In genomic region chr4:1593038-1593417, GRCh38 we compare ENCODE assay signal across 19 cellular contexts.
DNase-seq lines count a peak whose midpoint lies in the region; ATAC-seq, FAIRE-seq and TF ChIP-seq lines count a peak whose summit lies in the region.
"Had no signal": no experiment of that assay in that cellular context is flagged by ENCODE, and none has a peak within 500 bp of the region (broad histone marks: within the 10 kb centered on the region; RNA-seq: fewer than 3 reads in every experiment).

No MANE protein-coding gene starts in this region.

- H3K4me3 ChIP-seq in SK-N-SH (ENCODE audit: low read depth in 2 of 2, low read length in 1 of 2), result no peak overlapping the region
- H3K4me3 ChIP-seq in H1 (ENCODE audit: extremely low read depth in 1 of 4, insufficient read depth in 2 of 4, low read depth in 3 of 4, low read length in 4 of 4), result no peak overlapping the region
- no peak overlapping the region for H3K4me3 ChIP-seq in sigmoid colon
- H3K4me3 ChIP-seq: HAP-1 had no signal

- H3K27me3 ChIP-seq in SK-N-SH (ENCODE audit: insufficient read depth) (peaks cover 38% of the 10 kb centered on the region), H1 (replicated peaks in 1 of 4; ENCODE audit: control insufficient read depth in 3 of 4, extremely low read depth in 1 of 4, insufficient read depth in 3 of 4, low read length in 3 of 4) (no peaks in the 10 kb centered on the region), sigmoid colon (peaks cover 0 to 5% (median 4%) of the 10 kb centered on the region in 3 donors)

- intact Hi-C loops in sigmoid colon (cut with DNase I), result no loop called here

- H3K4me2 ChIP-seq in SK-N-SH, result peak overlapping the region; percentile 57; the same call in 1 of the 2 replicates
- no peak overlapping the region for H3K4me2 ChIP-seq in H1 (ENCODE audit: insufficient read depth in 1 of 2, low read depth in 2 of 2, low read length in 2 of 2)

- H2BK120ac ChIP-seq in H1 (replicated peaks; ENCODE audit: low read depth, low read length), result no peak overlapping the region

- TF ChIP-seq EP300 in SK-N-SH (IDR thresholded peaks at IDR 0.05; ENCODE audit: borderline replicate concordance in 1 of 2, low read depth in 1 of 2, low read length in 1 of 2) (no peak), H1 (IDR thresholded peaks at IDR 0.05; ENCODE audit: borderline replicate concordance in 1 of 2, low read depth in 2 of 2, low read length in 2 of 2) (no peak), sigmoid colon (IDR thresholded peaks at IDR 0.05) (no peak)

- no peak overlapping the region for H3K27ac Mint-ChIP-seq in osteocyte (ENCODE audit: unreplicated experiment)
- H3K27ac Mint-ChIP-seq: IgD-negative memory B cell had no signal

- no peak overlapping the region for H3K18ac ChIP-seq in H1 (ENCODE audit: extremely low read depth, low read length)

- H4K20me1 ChIP-seq in SK-N-SH (ENCODE audit: insufficient read depth), result 0 out of 2 replicates have a peak, but pooled peaks cover 5% of the 10 kb centered on the region
- H4K20me1 ChIP-seq in H1 (replicated peaks in 1 of 2; ENCODE audit: control insufficient read depth in 1 of 2, insufficient read depth in 2 of 2, low read length in 2 of 2), result no peaks in the 10 kb centered on the region

- FAIRE-seq in H1 (lab: Jason Lieb, UNC), result no peak
- FAIRE-seq: D721Med, HTR-8/SVneo, RCC 7860 had no signal

- TF ChIP-seq POLR2A in H1 (IDR thresholded peaks at IDR 0.05; ENCODE audit: control extremely low read depth in 1 of 2, low read depth in 2 of 2, low read length in 2 of 2) (no peak), sigmoid colon (IDR thresholded peaks at IDR 0.05) (no peak)

- ATAC-seq in HG03354 (IDR thresholded peaks at IDR 0.05; ENCODE audit: poor library complexity, severe bottlenecking, unreplicated experiment) (no peak), HG03159 (IDR thresholded peaks at IDR 0.05; ENCODE audit: unreplicated experiment) (no peak)

- H3K23me2 ChIP-seq in H1 (ENCODE audit: low read depth, low read length), result no peaks in the 10 kb centered on the region; the same call in 1 of the 2 replicates

- H3K9ac ChIP-seq in SK-N-SH (no peak overlapping the region), H1 (replicated peaks in 1 of 4; ENCODE audit: extremely low read depth in 1 of 4, low read depth in 3 of 4, low read length in 3 of 4) (no peak overlapping the region)

- H3K4ac ChIP-seq in H1 (replicated peaks; ENCODE audit: insufficient read length, low read depth, low read length), result no peak overlapping the region

- H3K79me2 ChIP-seq in SK-N-SH (ENCODE audit: insufficient read depth) (no peaks in the 10 kb centered on the region), H1 (ENCODE audit: control insufficient read depth in 1 of 2, insufficient read depth in 2 of 2, low read length in 2 of 2) (no peaks in the 10 kb centered on the region)

- H3K4me1 ChIP-seq in SK-N-SH (ENCODE audit: control insufficient read depth in 1 of 2, insufficient read depth in 2 of 2, low read depth in 1 of 2, low read length in 1 of 2), result peaks cover 0 to 7% of the 10 kb centered on the region in 2 experiments; a peak in 1 of 4 replicates
- no peaks in the 10 kb centered on the region for H3K4me1 ChIP-seq in H1 (replicated peaks in 1 of 4; ENCODE audit: control insufficient read depth in 3 of 4, insufficient read depth in 4 of 4, low read length in 3 of 4)
- H3K4me1 ChIP-seq in sigmoid colon, result no peaks in the 10 kb centered on the region
- H3K4me1 ChIP-seq: HAP-1 had no signal

- H3K9me2 ChIP-seq in SK-N-SH, result no peaks in the 10 kb centered on the region

- H3K79me1 ChIP-seq in H1 (ENCODE audit: low read depth, low read length), result no peaks in the 10 kb centered on the region; the same call in 1 of the 2 replicates

- no peak overlapping the region for H2AFZ ChIP-seq in SK-N-SH (ENCODE audit: low read depth)
- no peak overlapping the region for H2AFZ ChIP-seq in H1 (ENCODE audit: low read length)

- peak overlapping the region; percentile 79; the same call in 1 of the 2 replicates for H4K8ac ChIP-seq in H1 (ENCODE audit: extremely low read depth, insufficient read depth, low read length)

- H2BK20ac ChIP-seq in H1 (ENCODE audit: low read length), result no peak overlapping the region

- TF ChIP-seq CTCF in SK-N-SH (IDR thresholded peaks at IDR 0.05), result no peak
- TF ChIP-seq CTCF in H1 (IDR thresholded peaks at IDR 0.05; ENCODE audit: control extremely low read depth in 1 of 3, insufficient read depth in 1 of 3, low read depth in 1 of 3, low read length in 3 of 3), result no peak
- no peak for TF ChIP-seq CTCF in sigmoid colon (IDR thresholded peaks at IDR 0.05)
- TF ChIP-seq CTCF in osteocyte (IDR thresholded peaks at IDR 0.05), result no peak
- no peak for TF ChIP-seq CTCF in GM10266 (IDR thresholded peaks at IDR 0.05; ENCODE audit: control insufficient read depth, insufficient read depth, low read depth, missing control alignments)

- no peak overlapping the region for H3K27ac ChIP-seq in SK-N-SH (ENCODE audit: low read depth in 2 of 2, low read length in 1 of 2)
- H3K27ac ChIP-seq in H1 (ENCODE audit: low read depth, low read length), result no peak overlapping the region
- H3K27ac ChIP-seq in sigmoid colon, result no peak overlapping the region
- H3K27ac ChIP-seq: C4-2B had no signal

- H3K27me3 Mint-ChIP-seq in osteocyte (ENCODE audit: unreplicated experiment), result peaks cover 16% of the 10 kb centered on the region

- WGBS in SK-N-SH (ENCODE audit: low lambda C conversion rate), result 10% methylated on average over 24 of the region's 39 CpGs
- WGBS in H1 (ENCODE audit: extremely low coverage in 1 of 2, insufficient coverage in 1 of 2, insufficient read length in 1 of 2, insufficient replicate concordance in 2 of 2, low coverage in 1 of 2, low lambda C conversion rate in 2 of 2, missing lambda C conversion rate in 1 of 2), 2 experiments, result 90% methylated on average over 19 of the region's 39 CpGs; no CpG with 5 or more reads in 1 of the 2 experiments
- 91 to 93% methylated on average over 39 of the region's 39 CpGs for whole genome bisulfite sequencing in sigmoid colon, 2 donors

- no peak overlapping the region for H3K14ac ChIP-seq in H1 (ENCODE audit: insufficient read length)

- H3K23ac ChIP-seq in H1 (ENCODE audit: insufficient read length), result no peak overlapping the region

- TF ChIP-seq RAD21 in SK-N-SH (IDR thresholded peaks at IDR 0.05; ENCODE audit: low read length) (no peak), H1 (IDR thresholded peaks at IDR 0.05 in 1 of 2, conservative IDR thresholded peaks at IDR 0.05 in 1 of 2; ENCODE audit: low read depth in 2 of 2, low read length in 2 of 2) (no peak)

- H4K91ac ChIP-seq in H1 (replicated peaks; ENCODE audit: insufficient read length, low read length), result no peak overlapping the region

- no peak overlapping the region for H2BK12ac ChIP-seq in H1 (ENCODE audit: low read depth, low read length)

- no peaks in the 10 kb centered on the region for H3K4me1 Mint-ChIP-seq in osteocyte (ENCODE audit: unreplicated experiment)
- H3K4me1 Mint-ChIP-seq: IgD-negative memory B cell had no signal

- H3K36me3 ChIP-seq in SK-N-SH (replicated peaks in 1 of 2; ENCODE audit: control insufficient read depth in 1 of 2, insufficient read depth in 2 of 2, low read length in 1 of 2) (no peaks in the 10 kb centered on the region), H1 (ENCODE audit: control insufficient read depth in 2 of 4, insufficient read depth in 4 of 4, low read length in 3 of 4) (no peaks in the 10 kb centered on the region), sigmoid colon (no peaks in the 10 kb centered on the region)
- H3K36me3 ChIP-seq: HAP-1 had no signal

- CTCF ChIA-PET in SK-N-SH (lab: Yijun Ruan, JAX) (interaction anchor here (0.7 to 3.2 kb wide), 3 partner anchors 12 to 237 kb away, joined by 3 to 10 read pairs (median 3); no protein-coding TSS in a partner anchor), H1 (lab: Charles Lee; ENCODE audit: partially characterized antibody) (interaction anchor here (1.0 to 1.4 kb wide), 2 partner anchors 12 to 49 kb away, joined by 4 read pairs; no protein-coding TSS in a partner anchor)

- H3F3A ChIP-seq in SK-N-SH (replicated peaks; ENCODE audit: insufficient read depth), result no peaks in the 10 kb centered on the region

- no peak for DNase-seq in SK-N-SH
- no peak for DNase-seq in H1 (ENCODE audit: low read depth in 1 of 2, low spot score in 2 of 2)
- peak; percentile 30 for DNase-seq in iPS-NIHi11 (ENCODE audit: low spot score)
- peak; percentile 56 for DNase-seq in sigmoid colon
- no peak for DNase-seq in osteocyte (ENCODE audit: extremely low spot score, unreplicated experiment)
- no peak for DNase-seq in GM10266 (ENCODE audit: extremely low spot score)
- DNase-seq: ACHN; NCI-H1105; NCI-H1694; NK-92 treated with Interleukin-12 subunit alpha and Interleukin-12 subunit beta, amount 100 ng/mL, for 24 hours; SHP77 treated with DMSO at 0.1 percent for 48 hours had no signal

- H3K36me3 Mint-ChIP-seq in osteocyte (ENCODE audit: unreplicated experiment), result no peaks in the 10 kb centered on the region

- H4K5ac ChIP-seq in H1 (ENCODE audit: insufficient read length, low read depth, low read length), result no peak overlapping the region

- H3K9me3 Mint-ChIP-seq in osteocyte (ENCODE audit: unreplicated experiment), result peaks cover 20% of the 10 kb centered on the region

- POLR2A ChIA-PET in SK-N-SH (lab: Yijun Ruan, JAX), result interaction anchor here (1.1 kb wide), 1 partner anchor 12 kb away, joined by 3 read pairs; no protein-coding TSS in a partner anchor
- POLR2A ChIA-PET in H1 (lab: Charles Lee; ENCODE audit: partially characterized antibody), result no interaction called here

- peaks cover 15% of the 10 kb centered on the region for H3K9me3 ChIP-seq in SK-N-SH
- H3K9me3 ChIP-seq in H1 (ENCODE audit: insufficient read depth in 2 of 2, low read depth in 1 of 2, low read length in 1 of 2), result no peaks in the 10 kb centered on the region; a peak in 1 of 4 replicates
- H3K9me3 ChIP-seq in sigmoid colon, result peaks cover 0 to 10% (median 6%) of the 10 kb centered on the region in 4 donors

- no peak overlapping the region for H2BK5ac ChIP-seq in H1 (ENCODE audit: low read depth, low read length)

- H2AK5ac ChIP-seq in H1 (ENCODE audit: low read depth, low read length), result no peak overlapping the region

- H2BK15ac ChIP-seq in H1 (ENCODE audit: low read length), result no peak overlapping the region

- no peak overlapping the region for H3K4me3 Mint-ChIP-seq in osteocyte (ENCODE audit: unreplicated experiment)
- H3K4me3 Mint-ChIP-seq: IgD-negative memory B cell had no signal

- H3K56ac ChIP-seq in H1 (replicated peaks; ENCODE audit: insufficient read length, low read depth, low read length), result no peak overlapping the region

TF ChIP-seq in SK-N-SH, 30 proteins besides CTCF, POLR2A, EP300 and RAD21 (continues in another document):
- TF ChIP-seq TCF12 (IDR thresholded peaks at IDR 0.05) (no peak), MXI1 (IDR thresholded peaks at IDR 0.05; ENCODE audit: low read depth, low read length) (no peak), NRF1 (IDR thresholded peaks at IDR 0.05; ENCODE audit: low read depth, low read length) (no peak), NFIC (IDR thresholded peaks at IDR 0.05; ENCODE audit: borderline replicate concordance) (no peak)

TF ChIP-seq in H1, 55 proteins besides CTCF, POLR2A, EP300 and RAD21 (continues in another document):
- TF ChIP-seq YY1 (IDR thresholded peaks at IDR 0.05; ENCODE audit: low read depth, low read length), result no peak
- TF ChIP-seq CREB1 (IDR thresholded peaks at IDR 0.05), result no peak
- no peak for TF ChIP-seq POLR2AphosphoS5 (IDR thresholded peaks at IDR 0.05; ENCODE audit: low read depth, low read length)
- TF ChIP-seq SP1 (IDR thresholded peaks at IDR 0.05; ENCODE audit: low read depth, low read length), result no peak
- no peak for TF ChIP-seq TAF1 (IDR thresholded peaks at IDR 0.05; ENCODE audit: low read depth, low read length)

Comparison
In these comparisons a context has a peak if more than half of its experiments do, and no peak if none do; other contexts are left out.
1. DNase-seq: peak in iPS-NIHi11 (single experiment) and sigmoid colon (single experiment); none in SK-N-SH (single experiment), H1 (0 of 2), osteocyte (single experiment) and GM10266 (single experiment).